In genomic region chr11:16806791-16807190, GRCh38 we compare ENCODE assay signal across 1 cellular context.
TF ChIP-seq lines count a peak whose summit lies in the region.

No MANE protein-coding gene starts in this region.

TF ChIP-seq in GM23338, 12 proteins besides CTCF, POLR2A, EP300 and RAD21 (continued from another document):
- TF ChIP-seq, protein P1, sequence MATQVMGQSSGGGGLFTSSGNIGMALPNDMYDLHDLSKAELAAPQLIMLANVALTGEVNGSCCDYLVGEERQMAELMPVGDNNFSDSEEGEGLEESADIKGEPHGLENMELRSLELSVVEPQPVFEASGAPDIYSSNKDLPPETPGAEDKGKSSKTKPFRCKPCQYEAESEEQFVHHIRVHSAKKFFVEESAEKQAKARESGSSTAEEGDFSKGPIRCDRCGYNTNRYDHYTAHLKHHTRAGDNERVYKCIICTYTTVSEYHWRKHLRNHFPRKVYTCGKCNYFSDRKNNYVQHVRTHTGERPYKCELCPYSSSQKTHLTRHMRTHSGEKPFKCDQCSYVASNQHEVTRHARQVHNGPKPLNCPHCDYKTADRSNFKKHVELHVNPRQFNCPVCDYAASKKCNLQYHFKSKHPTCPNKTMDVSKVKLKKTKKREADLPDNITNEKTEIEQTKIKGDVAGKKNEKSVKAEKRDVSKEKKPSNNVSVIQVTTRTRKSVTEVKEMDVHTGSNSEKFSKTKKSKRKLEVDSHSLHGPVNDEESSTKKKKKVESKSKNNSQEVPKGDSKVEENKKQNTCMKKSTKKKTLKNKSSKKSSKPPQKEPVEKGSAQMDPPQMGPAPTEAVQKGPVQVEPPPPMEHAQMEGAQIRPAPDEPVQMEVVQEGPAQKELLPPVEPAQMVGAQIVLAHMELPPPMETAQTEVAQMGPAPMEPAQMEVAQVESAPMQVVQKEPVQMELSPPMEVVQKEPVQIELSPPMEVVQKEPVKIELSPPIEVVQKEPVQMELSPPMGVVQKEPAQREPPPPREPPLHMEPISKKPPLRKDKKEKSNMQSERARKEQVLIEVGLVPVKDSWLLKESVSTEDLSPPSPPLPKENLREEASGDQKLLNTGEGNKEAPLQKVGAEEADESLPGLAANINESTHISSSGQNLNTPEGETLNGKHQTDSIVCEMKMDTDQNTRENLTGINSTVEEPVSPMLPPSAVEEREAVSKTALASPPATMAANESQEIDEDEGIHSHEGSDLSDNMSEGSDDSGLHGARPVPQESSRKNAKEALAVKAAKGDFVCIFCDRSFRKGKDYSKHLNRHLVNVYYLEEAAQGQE (IDR thresholded peaks at IDR 0.05; ENCODE audit: unreplicated experiment): no peak
- TF ChIP-seq ETS1 (IDR thresholded peaks at IDR 0.05) (no peak), EZH2phosphoT487 (IDR thresholded peaks at IDR 0.05; ENCODE audit: unreplicated experiment) (no peak), JUNB (IDR thresholded peaks at IDR 0.05; ENCODE audit: unreplicated experiment) (no peak)
